ENCODE assay signal across 36 cellular contexts in genomic region chr7:153413199-153413539, GRCh38.
DNase-seq lines count a peak whose midpoint lies in the region; ATAC-seq, FAIRE-seq and TF ChIP-seq lines count a peak whose summit lies in the region.
"Had no signal": no experiment of that assay in that cellular context is flagged by ENCODE, and none has a peak within 500 bp of the region (broad histone marks: within the 10 kb centered on the region; RNA-seq: fewer than 3 reads in every experiment).

No MANE protein-coding gene starts in this region.

- peak overlapping the region; percentile 60 for H2AFZ ChIP-seq in K562 (ENCODE audit: low read depth, low read length)

- H3K9me3 ChIP-seq in CD8-positive, alpha-beta memory T cell (ENCODE audit: low read length): no peaks in the 10 kb centered on the region
- H3K9me3 ChIP-seq in K562 (replicated peaks; ENCODE audit: control insufficient read depth, insufficient read depth, low read depth, low read length): peaks cover 2% of the 10 kb centered on the region; the same call in 1 of the 2 replicates
- H3K9me3 ChIP-seq: A549, BE2C had no signal

- no peak for TF ChIP-seq POLR2A in K562 (conservative IDR thresholded peaks at IDR 0.05)

- no peaks in the 10 kb centered on the region for H3K4me1 ChIP-seq in CD8-positive, alpha-beta memory T cell (ENCODE audit: insufficient read depth, low read length)
- H3K4me1 ChIP-seq in K562 (replicated peaks in 1 of 2; ENCODE audit: control insufficient read depth in 2 of 2, insufficient read depth in 2 of 2, low read length in 2 of 2): peaks cover 3 to 33% of the 10 kb centered on the region in 2 experiments
- H3K4me1 ChIP-seq: A549; BE2C; BLaER1; BLaER1 treated with 17β-estradiol and CSF1 and Interleukin-3, amounts not matched to agents 10 nM and 100 nM; Caco-2 had no signal

- H3K4me1 Mint-ChIP-seq in CD8-positive, alpha-beta memory T cell: no peaks in the 10 kb centered on the region
- H3K4me1 Mint-ChIP-seq in effector memory CD8-positive, alpha-beta T cell (ENCODE audit: low read depth in 2 of 2): no peaks in the 10 kb centered on the region
- H3K4me1 Mint-ChIP-seq: B cell; CD14-positive monocyte; CD4-positive, alpha-beta memory T cell; CD4-positive, CD25-positive, alpha-beta regulatory T cell had no signal

- no peaks in the 10 kb centered on the region for H3K9me1 ChIP-seq in K562 (ENCODE audit: control insufficient read depth, insufficient read depth, low read length)

- H3K79me2 ChIP-seq in K562 (ENCODE audit: control insufficient read depth, insufficient read depth, low read length): peaks cover 33% of the 10 kb centered on the region

- no peak for TF ChIP-seq CTCF in K562 (IDR thresholded peaks at IDR 0.05 in 2 of 3, conservative IDR thresholded peaks at IDR 0.05 in 1 of 3; ENCODE audit: insufficient read depth in 2 of 3, low read depth in 1 of 3, low read length in 3 of 3)
- TF ChIP-seq CTCF in coronary artery (IDR thresholded peaks at IDR 0.05): no peak

- peaks cover 0 to 1% (median 0%) of the 10 kb centered on the region in 3 donors for H3K36me3 Mint-ChIP-seq in CD8-positive, alpha-beta memory T cell
- H3K36me3 Mint-ChIP-seq in effector memory CD8-positive, alpha-beta T cell (ENCODE audit: insufficient read depth): no peaks in the 10 kb centered on the region
- H3K36me3 Mint-ChIP-seq: CD14-positive monocyte; CD4-positive, alpha-beta memory T cell; CD8-positive, alpha-beta T cell had no signal

- ATAC-seq in K562 (peak; percentile 21), GM18873 (IDR thresholded peaks at IDR 0.05; ENCODE audit: low FRiP score, unreplicated experiment) (no peak), GM21447 (IDR thresholded peaks at IDR 0.05; ENCODE audit: unreplicated experiment) (no peak)
- no peak for ATAC-seq in effector memory CD8-positive, alpha-beta T cell (replicated peaks)
- ATAC-seq: A549; CD8-positive, alpha-beta T cell had no signal

- no peak for TF ChIP-seq RAD21 in K562 (CRISPR knock-in tag; conservative IDR thresholded peaks at IDR 0.05 in 1 of 2, IDR thresholded peaks at IDR 0.05 in 1 of 2)

- H3K4me3 Mint-ChIP-seq in CD8-positive, alpha-beta memory T cell: no peak overlapping the region
- H3K4me3 Mint-ChIP-seq in effector memory CD8-positive, alpha-beta T cell: no peak overlapping the region
- H3K4me3 Mint-ChIP-seq: B cell; CD14-positive monocyte; CD4-positive, alpha-beta memory T cell; CD4-positive, alpha-beta T cell; CD4-positive, CD25-positive, alpha-beta regulatory T cell; CD8-positive, alpha-beta T cell had no signal

- peak overlapping the region; percentile 76 for H3K27ac ChIP-seq in CD8-positive, alpha-beta memory T cell (ENCODE audit: low read depth, low read length)
- peak overlapping the region; percentile 96 for H3K27ac ChIP-seq in K562 (ENCODE audit: extremely low read depth, low read depth, low read length)
- no peak overlapping the region for H3K27ac ChIP-seq in coronary artery
- H3K27ac ChIP-seq: 22Rv1; A549; BLaER1; BLaER1 treated with 17β-estradiol and CSF1 and Interleukin-3, amounts not matched to agents 10 nM and 100 nM; C4-2B had no signal

- FAIRE-seq in K562 (lab: Jason Lieb, UNC): no peak
- FAIRE-seq: A204.1, A549, D721Med had no signal

- no peaks in the 10 kb centered on the region for H3K27me3 ChIP-seq in CD8-positive, alpha-beta memory T cell (ENCODE audit: insufficient read depth, low read length, poor library complexity, severe bottlenecking)
- H3K27me3 ChIP-seq in K562 (ENCODE audit: control insufficient read depth in 2 of 2, insufficient read depth in 2 of 2, low read length in 2 of 2): no peaks in the 10 kb centered on the region
- H3K27me3 ChIP-seq: BE2C; BLaER1; BLaER1 treated with 17β-estradiol and CSF1 and Interleukin-3, amounts not matched to agents 10 nM and 100 nM had no signal

- H3K36me3 ChIP-seq in CD8-positive, alpha-beta memory T cell (ENCODE audit: insufficient read depth, low read length): no peaks in the 10 kb centered on the region
- peaks cover 28% of the 10 kb centered on the region for H3K36me3 ChIP-seq in K562 (ENCODE audit: control insufficient read depth, insufficient read depth, low read length)
- H3K36me3 ChIP-seq: BE2C; BLaER1; BLaER1 treated with 17β-estradiol and CSF1 and Interleukin-3, amounts not matched to agents 10 nM and 100 nM had no signal

- CTCF ChIA-PET in CD8-positive, alpha-beta memory T cell (lab: Charles Lee): no interaction called here
- CTCF ChIA-PET in K562 (lab: Yijun Ruan, JAX; ENCODE audit: low intra/inter-chr PET ratio): no interaction called here

- peaks cover 12 to 25% (median 17%) of the 10 kb centered on the region in 5 donors for H3K9me3 Mint-ChIP-seq in CD8-positive, alpha-beta memory T cell
- H3K9me3 Mint-ChIP-seq in effector memory CD8-positive, alpha-beta T cell: peaks cover 25 to 33% of the 10 kb centered on the region in 2 donors

- H3K27ac Mint-ChIP-seq in CD8-positive, alpha-beta memory T cell: no peak overlapping the region
- no peak overlapping the region for H3K27ac Mint-ChIP-seq in effector memory CD8-positive, alpha-beta T cell
- H3K27ac Mint-ChIP-seq: B cell; CD14-positive monocyte; CD4-positive, alpha-beta T cell; CD4-positive, CD25-positive, alpha-beta regulatory T cell; CD8-positive, alpha-beta T cell had no signal

- in situ Hi-C loops in K562 (cut with MboI): no loop called here

- peak overlapping the region; percentile 83 for H3K4me2 ChIP-seq in K562 (ENCODE audit: insufficient read depth, low read length)
- H3K4me2 ChIP-seq: A549; BLaER1; BLaER1 treated with 17β-estradiol and CSF1 and Interleukin-3, amounts not matched to agents 10 nM and 100 nM had no signal

- BruUV-seq in K562 (replicated peaks; lab: Mats Ljungman, UMichigan): no TSS peak

- WGBS in K562 (ENCODE audit: insufficient coverage, low coverage, missing lambda C conversion rate): under 1% methylated on average over 12 of the region's 12 CpGs

- H3K9ac ChIP-seq in K562 (ENCODE audit: insufficient read depth in 1 of 2, low read depth in 2 of 2, low read length in 2 of 2): peak overlapping the region; percentile 92 to 98
- H3K9ac ChIP-seq: BLaER1; BLaER1 treated with 17β-estradiol and CSF1 and Interleukin-3, amounts not matched to agents 10 nM and 100 nM had no signal

- intact Hi-C loops in K562 (cut with micrococcal nuclease): no loop called here

- DNase-seq in CD8-positive, alpha-beta memory T cell: no peak
- DNase-seq in Daoy (ENCODE audit: low read depth) (peak; percentile 57), K562 (ENCODE audit: extremely low read depth in 1 of 4, low spot score in 3 of 4) (peak in 1 of 4 experiments; percentile 46), coronary artery (ENCODE audit: low spot score) (peak; percentile 1), SHP77 (lab: John Stamatoyannopoulos, UW) (no peak)
- no peak for DNase-seq in effector memory CD8-positive, alpha-beta T cell
- DNase-seq: 8988T; ACHN; AML-193; BE2C; C1 segment of cervical spinal cord; Caco-2; Calu3; CD4-positive, alpha-beta memory T cell; CD4-positive, alpha-beta T cell; CD4-positive, CD25-positive, alpha-beta regulatory T cell; CD8-positive, alpha-beta T cell; COR-L47; DMS 273 treated with DMSO at 0.1 percent for 48 hours; DMS153; DMS53; DMS79; DMS79 treated with DMSO at 0.1 percent for 48 hours; DND-41; EL had no signal

- POLR2A ChIA-PET in CD8-positive, alpha-beta memory T cell (lab: Charles Lee): no interaction called here
- POLR2A ChIA-PET in K562 (lab: Yijun Ruan, JAX): interaction anchor here (1.0 kb wide), 2 partner anchors 8 to 20 kb away, joined by 3 to 6 read pairs; no protein-coding TSS in a partner anchor

- H4K20me1 ChIP-seq in K562 (replicated peaks; ENCODE audit: control insufficient read depth, insufficient read depth, low read length): no peaks in the 10 kb centered on the region
- H4K20me1 ChIP-seq: BLaER1; BLaER1 treated with 17β-estradiol and CSF1 and Interleukin-3, amounts not matched to agents 10 nM and 100 nM had no signal

- peaks cover 0 to 2% of the 10 kb centered on the region in 2 donors for H3K27me3 Mint-ChIP-seq in CD8-positive, alpha-beta memory T cell
- H3K27me3 Mint-ChIP-seq in effector memory CD8-positive, alpha-beta T cell: no peaks in the 10 kb centered on the region
- H3K27me3 Mint-ChIP-seq: B cell; CD4-positive, alpha-beta memory T cell; CD4-positive, alpha-beta T cell; CD4-positive, CD25-positive, alpha-beta regulatory T cell had no signal

- no peak overlapping the region for H3K4me3 ChIP-seq in CD8-positive, alpha-beta memory T cell (ENCODE audit: low read length)
- H3K4me3 ChIP-seq in K562: peak overlapping the region; percentile 67
- H3K4me3 ChIP-seq in coronary artery: no peak overlapping the region
- H3K4me3 ChIP-seq: A549; BLaER1; BLaER1 treated with 17β-estradiol and CSF1 and Interleukin-3, amounts not matched to agents 10 nM and 100 nM had no signal

- TF ChIP-seq EP300 in K562 (IDR thresholded peaks at IDR 0.05; ENCODE audit: low read length): no peak

TF ChIP-seq in K562, 482 proteins besides CTCF, POLR2A, EP300 and RAD21 (continues in another document):
- no peak for TF ChIP-seq SOX6 (IDR thresholded peaks at IDR 0.05)
- TF ChIP-seq NR2F6 (CRISPR knock-in tag; IDR thresholded peaks at IDR 0.05): no peak
- no peak for TF ChIP-seq KAT8 (IDR thresholded peaks at IDR 0.05; ENCODE audit: low read depth)
- TF ChIP-seq ZNF165 (CRISPR knock-in tag; IDR thresholded peaks at IDR 0.05; ENCODE audit: borderline replicate concordance): no peak
- no peak for TF ChIP-seq ESRRA (IDR thresholded peaks at IDR 0.05; ENCODE audit: borderline replicate concordance, low read depth)
- no peak for TF ChIP-seq ZNF696 (CRISPR knock-in tag; conservative IDR thresholded peaks at IDR 0.05)
- TF ChIP-seq FOXK2 (conservative IDR thresholded peaks at IDR 0.05 in 1 of 2, IDR thresholded peaks at IDR 0.05 in 1 of 2; ENCODE audit: low read depth in 2 of 2): no peak
- no peak for TF ChIP-seq STAT5B (CRISPR knock-in tag; IDR thresholded peaks at IDR 0.05)
- no peak for TF ChIP-seq ZBTB9 (CRISPR knock-in tag; IDR thresholded peaks at IDR 0.05)
- TF ChIP-seq CGGBP1 (CRISPR knock-in tag; IDR thresholded peaks at IDR 0.05): no peak
- TF ChIP-seq NCOA2 (IDR thresholded peaks at IDR 0.05; ENCODE audit: partially characterized antibody in 2 of 2): no peak
- no peak for TF ChIP-seq ZNF408 (CRISPR knock-in tag; IDR thresholded peaks at IDR 0.05; ENCODE audit: low read depth)

Comparison
In these comparisons a context has a peak if more than half of its experiments do, and no peak if none do; other contexts are left out.
1. DNase-seq: peak in Daoy (single experiment) and coronary artery (single experiment); none in CD8-positive, alpha-beta memory T cell (0 of 5), SHP77 (0 of 2) and effector memory CD8-positive, alpha-beta T cell (0 of 3).
2. H3K27ac ChIP-seq: peak in CD8-positive, alpha-beta memory T cell (single experiment) and K562 (single experiment); none in coronary artery (0 of 2).